In genomic region chr4:42341518-42342026, GRCh38 we compare ENCODE assay signal across 24 cellular contexts. TPM values are rescaled to one million over a fixed set of nuclear protein-coding genes. Genes with fewer than 3 reads are reported as not detected.
"Had no signal": no experiment of that assay in that cellular context is flagged by ENCODE, and none has a peak within 500 bp of the region (broad histone marks: within the 10 kb centered on the region; RNA-seq: fewer than 3 reads in every experiment).

No MANE protein-coding gene starts in this region.

- H3K4me3 ChIP-seq: breast epithelium, dorsolateral prefrontal cortex, lower lobe of right lung, skin epidermis, tibial nerve, uterus had no signal

- ATAC-seq: activated CD4-positive, CD25-positive, alpha-beta regulatory T cell treated with anti-CD3 and anti-CD28 coated beads, Interleukin-2, amount 50 U/mL, for 24 hours; activated naive CD4-positive, alpha-beta T cell treated with anti-CD3 and anti-CD28 coated beads, Interleukin-2, amount 50 U/mL, for 72 hours; lower lobe of right lung; T-cell had no signal

- DNase-seq: activated CD4-positive, alpha-beta T cell treated with anti-CD3 and anti-CD28 coated beads, Interleukin-2, amount 50 U/mL, for 4 hours; activated effector memory CD4-positive, alpha-beta T cell treated with anti-CD3 and anti-CD28 coated beads, Interleukin-2, amount 50 U/mL, for 16 hours; activated T-cell treated with anti-CD3 and anti-CD28 coated beads, Interleukin-2, amount 50 U/mL, for 48 hours; dorsolateral prefrontal cortex; endodermal cell; hypothalamus; kidney glomerular epithelial cell; lower lobe of right lung; nephron progenitor cell; right cardiac atrium; stimulated activated CD4-positive, alpha-beta T cell treated with anti-CD3 and anti-CD28 coated beads, Interleukin-15, amount 100 ng/mL, for 24 hours; stimulated activated CD4-positive, alpha-beta T cell treated with anti-CD3 and anti-CD28 coated beads, Interleukin-4, amount 100 ng/mL, for 24 hours; stimulated activated naive CD4-positive, alpha-beta T cell; substantia nigra; T-cell; T-helper 9 cell; uterus had no signal

- H3K27ac ChIP-seq: breast epithelium, dorsolateral prefrontal cortex, lower lobe of right lung, skin epidermis, tibial nerve, uterus had no signal

- H3K4me1 ChIP-seq: breast epithelium, uterus had no signal

- H3K9me3 ChIP-seq: breast epithelium, lower lobe of right lung, tibial nerve, uterus had no signal

- H3K27me3 ChIP-seq: tibial nerve, uterus had no signal

- H3K36me3 ChIP-seq: breast epithelium, lower lobe of right lung, tibial nerve, uterus had no signal

RNA-seq across cellular contexts. Expression of gene SHISA3, which starts 55.7 kb away (rescaled TPM):
- total RNA-seq: activated naive CD4-positive, alpha-beta T cell treated with anti-CD3 and anti-CD28 coated beads, Interleukin-2, amount 50 U/mL, for 72 hours; chondrocyte; fibroblast of villous mesenchyme had no signal
